8 cellular contexts compared by ENCODE assay signal in the genomic region with DNA sequence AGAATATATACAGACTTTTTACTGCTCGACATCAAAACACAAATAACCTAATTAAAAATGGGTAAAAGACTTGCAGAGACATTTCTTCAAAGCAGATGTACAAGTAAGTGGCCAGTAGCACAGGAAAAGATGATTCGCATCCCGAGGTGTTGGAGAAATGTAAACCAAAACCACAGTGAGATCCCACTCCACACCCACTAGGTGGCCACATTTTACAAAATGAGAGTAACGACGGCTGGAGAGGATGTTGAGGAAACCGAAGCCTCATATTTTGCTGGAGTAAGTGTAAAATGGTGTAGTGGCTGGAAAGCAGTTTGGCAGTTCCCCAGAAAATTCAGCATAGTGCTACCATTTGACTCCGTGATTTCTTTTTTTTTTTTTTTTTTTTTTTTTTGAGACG. TPM values are rescaled to one million over a fixed set of nuclear protein-coding genes. Genes with fewer than 3 reads are reported as not detected.
DNase-seq lines count a peak whose midpoint lies in the region; ATAC-seq and FAIRE-seq lines count a peak whose summit lies in the region.

No MANE protein-coding gene starts in this region.

- FAIRE-seq in endometrium (lab: Jason Lieb, UNC) = peak; percentile 74

- H3K4me1 Mint-ChIP-seq in T-helper 1 cell treated with Interleukin-12 subunit alpha and Interleukin-12 subunit beta and Interleukin-4 antibody, amounts not matched to agents 30 μg/mL and 1 μg/mL, for 36 hours (ENCODE audit: low read depth) = peaks cover 16% of the 10 kb centered on the region

- peaks cover 52% of the 10 kb centered on the region for H3K27me3 Mint-ChIP-seq in T-helper 1 cell treated with Interleukin-12 subunit alpha and Interleukin-12 subunit beta and Interleukin-4 antibody, amounts not matched to agents 30 μg/mL and 1 μg/mL, for 36 hours (ENCODE audit: low read depth)

- H3K36me3 Mint-ChIP-seq in T-helper 1 cell treated with Interleukin-12 subunit alpha and Interleukin-12 subunit beta and Interleukin-4 antibody, amounts not matched to agents 30 μg/mL and 1 μg/mL, for 36 hours (ENCODE audit: low read depth) = no peaks in the 10 kb centered on the region

- peak; percentile 76 for DNase-seq in A172 (ENCODE audit: low spot score)
- peak; percentile 82 for DNase-seq in GM03348 (ENCODE audit: low spot score)
- peak; percentile 58 for DNase-seq in NCI-H1694 (lab: John Stamatoyannopoulos, UW)
- peak; percentile 63 for DNase-seq in midbrain (lab: John Stamatoyannopoulos, UW)
- peak; percentile 61 for DNase-seq in ureter (ENCODE audit: low spot score)

- H3K27ac Mint-ChIP-seq in T-helper 1 cell treated with Interleukin-12 subunit alpha and Interleukin-12 subunit beta and Interleukin-4 antibody, amounts not matched to agents 30 μg/mL and 1 μg/mL, for 36 hours = peak overlapping the region; percentile 24

- ATAC-seq in HG02571 (IDR thresholded peaks at IDR 0.05; ENCODE audit: unreplicated experiment) = no peak

- peak overlapping the region; percentile 12 for H3K4me3 Mint-ChIP-seq in T-helper 1 cell treated with Interleukin-12 subunit alpha and Interleukin-12 subunit beta and Interleukin-4 antibody, amounts not matched to agents 30 μg/mL and 1 μg/mL, for 36 hours

- H3K9me3 Mint-ChIP-seq in T-helper 1 cell treated with Interleukin-12 subunit alpha and Interleukin-12 subunit beta and Interleukin-4 antibody, amounts not matched to agents 30 μg/mL and 1 μg/mL, for 36 hours = no peaks in the 10 kb centered on the region

RNA-seq across cellular contexts. Expression of gene GBGT1, which starts 21.3 kb away (rescaled TPM):
- 0.96 and 3.1 TPM in 2 replicates for total RNA-seq in A172 (2014; rRNA removed; shearing (Covaris generic))
- total RNA-seq in ureter = 17.2 TPM

RNA-seq across cellular contexts. Expression of gene OBP2B, which starts 24.1 kb away (rescaled TPM):
- total RNA-seq in A172 (2014; rRNA removed; shearing (Covaris generic)) = not detected in 2 replicates
- not detected for total RNA-seq in ureter
